26 cellular contexts compared by ENCODE assay signal in genomic region chr7:156666368-156667109, GRCh38. TPM values are rescaled to one million over a fixed set of nuclear protein-coding genes. Genes with fewer than 3 reads are reported as not detected.
DNase-seq lines count a peak whose midpoint lies in the region; ATAC-seq, FAIRE-seq and TF ChIP-seq lines count a peak whose summit lies in the region.
"Had no signal": no experiment of that assay in that cellular context is flagged by ENCODE, and none has a peak within 500 bp of the region (broad histone marks: within the 10 kb centered on the region; RNA-seq: fewer than 3 reads in every experiment).

No MANE protein-coding gene starts in this region.

- peak; percentile 96 for DNase-seq in HepG2 (ENCODE audit: low spot score)
- no peak for DNase-seq in right lobe of liver
- peak; percentile 42 for DNase-seq in mesendoderm
- DNase-seq in NOMO-1 treated with dmso at 0.1 percent for 144 hours (lab: John Stamatoyannopoulos, UW; ENCODE audit: unreplicated experiment) = no peak
- no peak for DNase-seq in NCI-H82 treated with DMSO at 0.1 percent for 48 hours (lab: John Stamatoyannopoulos, UW; ENCODE audit: unreplicated experiment)
- no peak for DNase-seq in A673 (ENCODE audit: low spot score)
- DNase-seq: activated CD4-positive, alpha-beta T cell treated with anti-CD3 and anti-CD28 coated beads for 48 hours; activated CD8-positive, alpha-beta memory T cell treated with anti-CD3 and anti-CD28 coated beads, Interleukin-2, amount 50 U/mL, for 4 hours; activated gamma-delta T cell; amniotic stem cell; caudate nucleus; CD4-positive, alpha-beta T cell; dorsolateral prefrontal cortex; Kasumi-1; NCI-H1092; NCI-H2029 treated with DMSO at 0.1 percent for 48 hours; NCI-H510A; right cardiac atrium; stimulated activated CD4-positive, alpha-beta T cell treated with anti-CD3 and anti-CD28 coated beads, Interleukin-15, amount 100 ng/mL, for 24 hours had no signal

- H3K27me3 ChIP-seq in HepG2 (ENCODE audit: control insufficient read depth in 1 of 2, insufficient read depth in 2 of 2, low read length in 2 of 2) (no peaks in the 10 kb centered on the region), right lobe of liver (no peaks in the 10 kb centered on the region), mesendoderm (ENCODE audit: insufficient read depth, low read length, poor library complexity) (no peaks in the 10 kb centered on the region), A673 (replicated peaks; ENCODE audit: insufficient read depth, low read depth, low read length, poor library complexity) (no peaks in the 10 kb centered on the region)
- H3K27me3 ChIP-seq: dorsolateral prefrontal cortex, suprapubic skin had no signal

- H3K4me3 ChIP-seq in HepG2 (replicated peaks in 1 of 3; ENCODE audit: insufficient read depth in 1 of 3, low read depth in 2 of 3, low read length in 3 of 3) = peak overlapping the region in 1 of 3 experiments; percentile 31; a peak in 2 of 6 replicates
- no peak overlapping the region for H3K4me3 ChIP-seq in right lobe of liver
- no peak overlapping the region for H3K4me3 ChIP-seq in mesendoderm (ENCODE audit: low read length)
- no peak overlapping the region for H3K4me3 ChIP-seq in A673 (ENCODE audit: low read depth, low read length, poor library complexity, severe bottlenecking)
- H3K4me3 ChIP-seq: dorsolateral prefrontal cortex, GM12878, lung, suprapubic skin had no signal

- no peak overlapping the region for H2BK120ac ChIP-seq in mesendoderm (ENCODE audit: low read depth, low read length)

- TF ChIP-seq POLR2A in HepG2 (IDR thresholded peaks at IDR 0.05; ENCODE audit: insufficient read depth in 1 of 2, low read depth in 2 of 2, low read length in 2 of 2) (no peak), right lobe of liver (IDR thresholded peaks at IDR 0.05) (no peak)

- no peak for TF ChIP-seq RAD21 in HepG2 (CRISPR knock-in tag; IDR thresholded peaks at IDR 0.05)

- CTCF ChIA-PET in HepG2 (lab: Yijun Ruan, JAX; ENCODE audit: low intra/inter-chr PET ratio, low total read pairs) (no interaction called here), A673 (lab: Charles Lee) (no interaction called here)

- H3K4me2 ChIP-seq in HepG2 (ENCODE audit: low read depth, low read length) = peak overlapping the region; percentile 41
- no peak overlapping the region for H3K4me2 ChIP-seq in mesendoderm (ENCODE audit: low read length)

- no peak overlapping the region for H4K8ac ChIP-seq in mesendoderm (ENCODE audit: low read depth, low read length)

- BruUV-seq in HepG2 (replicated peaks; lab: Mats Ljungman, UMichigan) = no TSS peak
- no TSS peak for BruUV-seq in A673 (replicated peaks; lab: Mats Ljungman, UMichigan)

- H3K9me3 ChIP-seq in HepG2 (ENCODE audit: low read length) = no peaks in the 10 kb centered on the region
- H3K9me3 ChIP-seq in right lobe of liver = no peaks in the 10 kb centered on the region
- no peaks in the 10 kb centered on the region for H3K9me3 ChIP-seq in A673 (ENCODE audit: low read depth, low read length, poor library complexity, severe bottlenecking)
- H3K9me3 ChIP-seq: suprapubic skin had no signal

- H3K36me3 ChIP-seq in HepG2 (replicated peaks in 1 of 2; ENCODE audit: control insufficient read depth in 1 of 2, insufficient read depth in 2 of 2, low read length in 2 of 2) = no peaks in the 10 kb centered on the region
- H3K36me3 ChIP-seq in right lobe of liver = no peaks in the 10 kb centered on the region
- H3K36me3 ChIP-seq in mesendoderm (ENCODE audit: control insufficient read depth, insufficient read depth, low read length) = no peaks in the 10 kb centered on the region
- no peaks in the 10 kb centered on the region for H3K36me3 ChIP-seq in A673 (ENCODE audit: insufficient read depth, low read length, poor library complexity, severe bottlenecking)

- peaks cover 36% of the 10 kb centered on the region for H3K4me1 ChIP-seq in HepG2 (ENCODE audit: insufficient read depth, low read length)
- H3K4me1 ChIP-seq in right lobe of liver = no peaks in the 10 kb centered on the region
- peaks cover 5% of the 10 kb centered on the region for H3K4me1 ChIP-seq in mesendoderm (ENCODE audit: control insufficient read depth, low read depth, low read length)
- no peaks in the 10 kb centered on the region for H3K4me1 ChIP-seq in A673 (ENCODE audit: insufficient read depth, low read length, poor library complexity, severe bottlenecking)
- H3K4me1 ChIP-seq: suprapubic skin had no signal

- POLR2A ChIA-PET in HepG2 (lab: Yijun Ruan, JAX) = no interaction called here
- POLR2A ChIA-PET in A673 (lab: Charles Lee; ENCODE audit: low non-redundant PET) = no interaction called here

- no peak overlapping the region for H3K56ac ChIP-seq in mesendoderm (ENCODE audit: low read length)

- TF ChIP-seq EP300 in HepG2 (IDR thresholded peaks at IDR 0.05; ENCODE audit: low read depth in 2 of 2, low read length in 2 of 2) (peak in 1 of 2 experiments; percentile 81; a peak in 2 of 4 replicates), HepG2 (CRISPR knock-in tag; IDR thresholded peaks at IDR 0.05; ENCODE audit: borderline replicate concordance) (peak; percentile 61; the same call in 1 of the 2 replicates)

- H3K23ac ChIP-seq in mesendoderm (ENCODE audit: low read length) = no peak overlapping the region

- FAIRE-seq in HepG2 (lab: Jason Lieb, UNC) = peak; percentile 86
- FAIRE-seq: GM12878, H54 had no signal

- no peak overlapping the region for H2BK15ac ChIP-seq in mesendoderm (replicated peaks; ENCODE audit: low read depth)

- no peak overlapping the region for H2AK5ac ChIP-seq in mesendoderm (ENCODE audit: low read length)

- no peak overlapping the region for H3K9ac ChIP-seq in HepG2 (ENCODE audit: insufficient read depth, low read depth, low read length)
- no peak overlapping the region for H3K9ac ChIP-seq in mesendoderm (ENCODE audit: low read length)

- in situ Hi-C loops in HepG2 (cut with HindIII; ENCODE audit: extremely low pct_ligation_motif_present, low pct_unique_long_range_greater_than_20kb) = no loop called here

- TF ChIP-seq CTCF in HepG2 (CRISPR knock-in tag; IDR thresholded peaks at IDR 0.05) (no peak), right lobe of liver (IDR thresholded peaks at IDR 0.05) (no peak), VCaP (conservative IDR thresholded peaks at IDR 0.05) (no peak), A673 (conservative IDR thresholded peaks at IDR 0.05; ENCODE audit: low read depth, low read length) (no peak)

- no peak overlapping the region for H2AFZ ChIP-seq in HepG2 (ENCODE audit: low read length)

- 6% methylated on average over 8 of the region's 8 CpGs for WGBS in HepG2 (ENCODE audit: low lambda C conversion rate)
- 74% methylated on average over 7 of the region's 8 CpGs for WGBS in right lobe of liver (ENCODE audit: insufficient coverage, low coverage, low lambda C conversion rate, missing lambda C conversion rate)
- no CpG with 5 or more reads among the region's 8 CpGs for WGBS in mesendoderm (ENCODE audit: extremely low coverage, insufficient coverage, low lambda C conversion rate)

- H3K79me1 ChIP-seq in mesendoderm (ENCODE audit: low read length) = no peaks in the 10 kb centered on the region

- ATAC-seq in HepG2 = peak; percentile 95
- ATAC-seq in right lobe of liver = no peak
- no peak for ATAC-seq in GM18867 (IDR thresholded peaks at IDR 0.05; ENCODE audit: unreplicated experiment)
- ATAC-seq: GM12878, right cardiac atrium had no signal

- H4K20me1 ChIP-seq in HepG2 (ENCODE audit: insufficient read depth, low read length) = no peaks in the 10 kb centered on the region

- H3K4ac ChIP-seq in mesendoderm (ENCODE audit: low read depth, low read length) = no peak overlapping the region

- intact Hi-C loops in HepG2 (cut with micrococcal nuclease; ENCODE audit: unreplicated experiment) = loop anchor here (5.0 kb wide), 2 partner anchors 81 to 96 kb away; no protein-coding TSS in a partner anchor
- intact Hi-C loops in right lobe of liver (cut with DNase I) = no loop called here
- intact Hi-C loops in A673 (cut with micrococcal nuclease; ENCODE audit: unreplicated experiment) = no loop called here

- peak overlapping the region; percentile 61 for H3K18ac ChIP-seq in mesendoderm (ENCODE audit: low read length)

- H3K27ac ChIP-seq in HepG2 (ENCODE audit: extremely low read length, insufficient read depth, low read length) (peak overlapping the region; percentile 62), right lobe of liver (no peak overlapping the region), VCaP (peak overlapping the region; percentile 93), mesendoderm (ENCODE audit: low read depth, low read length) (no peak overlapping the region), A673 (ENCODE audit: low read depth, low read length, poor library complexity, severe bottlenecking) (no peak overlapping the region)
- H3K27ac ChIP-seq: dorsolateral prefrontal cortex, epithelial cell of prostate, suprapubic skin had no signal

- no peak overlapping the region for H4K5ac ChIP-seq in mesendoderm (ENCODE audit: low read length)

- H3K79me2 ChIP-seq in HepG2 (ENCODE audit: insufficient read depth, low read length) (no peaks in the 10 kb centered on the region), mesendoderm (ENCODE audit: control insufficient read depth, insufficient read depth, low read length) (no peaks in the 10 kb centered on the region)

- no peak overlapping the region for H2BK5ac ChIP-seq in mesendoderm (ENCODE audit: low read length)

RNA-seq across cellular contexts. Expression of gene RNF32, which starts 26.0 kb away (rescaled TPM):
- total RNA-seq in HepG2 (2016; rRNA removed; fragmentation: Illumina TruSeq; extraction: Trizol) = not detected in 2 replicates
- not detected in 2 replicates for total RNA-seq in HepG2 (2016; cell fraction: cytosol; rRNA removed; fragmentation: Illumina TruSeq; extraction: Trizol; ENCODE audit: low read depth)
- not detected in 2 replicates for total RNA-seq in HepG2 (2016; cell fraction: insoluble cytoplasmic fraction; rRNA removed; fragmentation: Illumina TruSeq; extraction: Trizol)
- total RNA-seq in HepG2 (2016; cell fraction: membrane; rRNA removed; fragmentation: Illumina TruSeq; extraction: Trizol) = not detected in 2 replicates
- not detected in 2 replicates for total RNA-seq in HepG2 (2016; cell fraction: nucleus; rRNA removed; fragmentation: Illumina TruSeq; extraction: Trizol)
- polyA plus RNA-seq in HepG2 (2011; rRNA removed) = not detected in 2 replicates
- not detected in 2 replicates for polyA plus RNA-seq in HepG2 (2011; cell fraction: cytosol; rRNA removed)
- polyA plus RNA-seq in HepG2 (2011; cell fraction: nucleus; rRNA removed) = not detected in 2 replicates
- polyA plus RNA-seq in HepG2 (2012) = 1.0 and 1.6 TPM in 2 replicates
- polyA plus RNA-seq in HepG2 (2016; cell fraction: cytosol; fragmentation: Illumina TruSeq; extraction: Trizol; ENCODE audit: low read depth) = not detected in 2 replicates
- not detected in 2 replicates for polyA plus RNA-seq in HepG2 (2016; cell fraction: insoluble cytoplasmic fraction; fragmentation: Illumina TruSeq; extraction: Trizol; ENCODE audit: low read depth)
- not detected in 2 replicates for polyA plus RNA-seq in HepG2 (2016; cell fraction: membrane; fragmentation: Illumina TruSeq; extraction: Trizol; ENCODE audit: low read depth)
- polyA plus RNA-seq in HepG2 (2016; cell fraction: nucleus; fragmentation: Illumina TruSeq; extraction: Trizol; ENCODE audit: insufficient read depth, low read depth) = not detected in 2 replicates
- not detected in 2 replicates for polyA minus RNA-seq in HepG2 (2011; rRNA and poly(A)+ RNA removed; ENCODE audit: low replicate concordance)
- not detected in 2 replicates for polyA minus RNA-seq in HepG2 (2011; cell fraction: cytosol; rRNA and poly(A)+ RNA removed)
- not detected in 2 replicates for polyA minus RNA-seq in HepG2 (2011; cell fraction: nucleus; rRNA and poly(A)+ RNA removed)
- total RNA-seq in right lobe of liver = under 1 TPM in 5 of 6 experiments, not detected in 1; 0.23 to 0.84 (median 0.66) TPM
- 1.7 TPM for polyA plus RNA-seq in mesendoderm (2013, experiment 1 of 2)
- 1.4 TPM for polyA plus RNA-seq in mesendoderm (2013, experiment 2 of 2)
- 0.59 and 1.5 TPM in 2 replicates for total RNA-seq in A673 (2021)

Comparison
In these comparisons a context has a peak if more than half of its experiments do, and no peak if none do; other contexts are left out.
1. DNase-seq: peak in HepG2 (single experiment) and mesendoderm (single experiment); none in right lobe of liver (0 of 3), NOMO-1 treated with dmso at 0.1 percent for 144 hours (single experiment), NCI-H82 treated with DMSO at 0.1 percent for 48 hours (single experiment) and A673 (single experiment).
2. H3K27ac ChIP-seq: peak in HepG2 (single experiment) and VCaP (single experiment); none in right lobe of liver (0 of 3), mesendoderm (single experiment) and A673 (single experiment).